8 cellular contexts compared by ENCODE assay signal in the genomic region with DNA sequence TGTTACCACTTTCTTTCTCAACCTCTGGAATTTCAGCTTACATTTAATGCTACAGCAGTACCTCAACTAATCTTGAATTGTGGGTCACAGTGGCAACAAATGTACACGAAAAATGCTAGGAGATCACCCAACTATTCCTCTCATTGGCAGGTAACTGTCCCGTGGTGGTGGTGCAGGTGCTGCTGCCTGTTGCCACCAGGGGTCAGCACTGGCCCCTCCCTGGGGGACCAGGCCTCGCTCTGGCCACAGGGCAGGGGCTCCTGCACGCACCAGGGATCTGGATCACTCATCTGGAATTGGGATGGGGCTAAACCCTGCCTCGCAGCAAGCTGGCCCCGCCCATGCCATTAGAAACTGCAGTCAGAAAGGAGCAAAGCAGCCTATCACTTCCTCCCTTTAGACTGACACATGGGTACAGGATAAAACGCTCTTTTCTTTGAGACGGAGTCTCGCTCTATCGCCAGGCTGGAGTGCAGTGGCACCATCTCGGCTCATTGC. TPM values are rescaled to one million over a fixed set of nuclear protein-coding genes. Genes with fewer than 3 reads are reported as not detected.
DNase-seq lines count a peak whose midpoint lies in the region; ATAC-seq and TF ChIP-seq lines count a peak whose summit lies in the region.

No MANE protein-coding gene starts in this region.

- WGBS in body of pancreas, 2 donors: 50 to 73% methylated on average over 6 to 11 of the region's 11 CpGs

- H3K4me1 Mint-ChIP-seq in Caco-2 (ENCODE audit: low read depth, unreplicated experiment): no peaks in the 10 kb centered on the region

- no peak for TF ChIP-seq POLR2A in body of pancreas (IDR thresholded peaks at IDR 0.05)

- CTCF ChIA-PET in Caco-2 (lab: Charles Lee): interaction anchor here (0.7 kb wide), 1 partner anchor 185 kb away, joined by 3 read pairs; no protein-coding TSS in a partner anchor

- no peaks in the 10 kb centered on the region for H3K9me3 Mint-ChIP-seq in Caco-2 (ENCODE audit: unreplicated experiment)

- H3K36me3 ChIP-seq in Caco-2 (ENCODE audit: control insufficient read depth, insufficient read depth, low read length) (peaks cover 7% of the 10 kb centered on the region), body of pancreas (replicated peaks in 1 of 2; ENCODE audit: insufficient read depth in 1 of 2, low read depth in 2 of 2) (peaks cover 0 to 14% of the 10 kb centered on the region in 2 donors)

- H3K27me3 ChIP-seq in Caco-2 (replicated peaks; ENCODE audit: control insufficient read depth, insufficient read depth, low read length): no peaks in the 10 kb centered on the region
- H3K27me3 ChIP-seq in HL-60 (ENCODE audit: insufficient read depth, poor library complexity, severe bottlenecking): no peaks in the 10 kb centered on the region
- no peaks in the 10 kb centered on the region for H3K27me3 ChIP-seq in body of pancreas

- H3K27ac ChIP-seq in HL-60 (replicated peaks): no peak overlapping the region
- H3K27ac ChIP-seq in body of pancreas: no peak overlapping the region

- H3K36me3 Mint-ChIP-seq in Caco-2 (ENCODE audit: insufficient read depth, unreplicated experiment): peaks cover 47% of the 10 kb centered on the region

- H3K4me1 ChIP-seq in Caco-2 (no peaks in the 10 kb centered on the region), body of pancreas (peaks cover 11% of the 10 kb centered on the region)

- H3K9me3 ChIP-seq in Caco-2 (no peaks in the 10 kb centered on the region), body of pancreas (no peaks in the 10 kb centered on the region)

- intact Hi-C loops in Caco-2 (cut with micrococcal nuclease; ENCODE audit: unreplicated experiment): loop anchor here (10.0 kb wide), 1 partner anchor 63 kb away; no protein-coding TSS in a partner anchor
- intact Hi-C loops in body of pancreas (cut with DNase I): no loop called here

- POLR2A ChIA-PET in Caco-2 (lab: Charles Lee): interaction anchor here (0.6 kb wide), 1 partner anchor 54 kb away, joined by 3 read pairs; no protein-coding TSS in a partner anchor

- peak; percentile 91 to 92 for TF ChIP-seq CTCF in Caco-2 (IDR thresholded peaks at IDR 0.05; ENCODE audit: insufficient read depth in 1 of 2, low read depth in 1 of 2, low read length in 1 of 2, severe bottlenecking in 1 of 2, unreplicated experiment in 1 of 2)
- TF ChIP-seq CTCF in HL-60 (IDR thresholded peaks at IDR 0.05; ENCODE audit: insufficient read depth, low read length): peak; percentile 93
- peak; percentile 80 to 93 (median 87) for TF ChIP-seq CTCF in body of pancreas (IDR thresholded peaks at IDR 0.05)

- no peak overlapping the region for H3K4me3 ChIP-seq in Caco-2 (ENCODE audit: low read depth, low read length)
- no peak overlapping the region for H3K4me3 ChIP-seq in HL-60 (replicated peaks; ENCODE audit: insufficient read depth, low read length)
- H3K4me3 ChIP-seq in body of pancreas: no peak overlapping the region

- H3K4me3 Mint-ChIP-seq in Caco-2 (ENCODE audit: unreplicated experiment): no peak overlapping the region

- H3K27me3 Mint-ChIP-seq in Caco-2 (ENCODE audit: insufficient read depth, unreplicated experiment): no peaks in the 10 kb centered on the region

- no TSS peak for BruUV-seq in Caco-2 (replicated peaks; lab: Mats Ljungman, UMichigan)

- no peak overlapping the region for H3K27ac Mint-ChIP-seq in Caco-2 (ENCODE audit: unreplicated experiment)

- peak; percentile 80 for ATAC-seq in body of pancreas
- no peak for ATAC-seq in HG03521 (IDR thresholded peaks at IDR 0.05; ENCODE audit: unreplicated experiment)
- ATAC-seq in GM19351 (IDR thresholded peaks at IDR 0.05; ENCODE audit: unreplicated experiment): no peak

- DNase-seq in Caco-2: peak; percentile 73 to 85
- DNase-seq in HL-60 (ENCODE audit: low read depth in 1 of 2, low spot score in 1 of 2): peak in 1 of 2 experiments; percentile 52
- peak in 4 of 5 experiments; percentile 31 to 49 (median 38) for DNase-seq in T-helper 2 cell
- DNase-seq in body of pancreas: peak; percentile 63 to 76 (median 71)
- peak; percentile 96 for DNase-seq in islet precursor cell
- peak; percentile 46 to 50 for DNase-seq in stimulated activated CD4-positive, alpha-beta T cell treated with anti-CD3 and anti-CD28 coated beads, Interleukin-2, amount 100 ng/mL, for 48 hours

RNA-seq across cellular contexts. Expression of gene POLDIP3, which starts 6.9 kb away (rescaled TPM):
- total RNA-seq in Caco-2 (2022) (70.0 and 70.8 TPM in 2 replicates), body of pancreas (10 to 100 TPM; 23.1 to 30.6 TPM)

RNA-seq across cellular contexts. Expression of gene ATP5MGL, which starts 18.8 kb away (rescaled TPM):
- total RNA-seq in Caco-2 (2022) (0.79 and 0.97 TPM in 2 replicates), body of pancreas (not detected)

RNA-seq across cellular contexts. Expression of gene CYB5R3, which starts 27.6 kb away (rescaled TPM):
- 120 and 130 TPM in 2 replicates for total RNA-seq in Caco-2 (2022)
- total RNA-seq in body of pancreas: 10 to 100 TPM; 41.8 to 50.8 TPM
